1 cellular context compared by ENCODE assay signal in genomic region chr10:123146013-123146891, GRCh38.
TF ChIP-seq lines count a peak whose summit lies in the region.

No MANE protein-coding gene starts in this region.

TF ChIP-seq in IMR-90, 13 proteins besides CTCF, POLR2A, EP300 and RAD21:
- TF ChIP-seq NFE2L2 (IDR thresholded peaks at IDR 0.05; ENCODE audit: low read depth, low read length) (peak; percentile 40; the same call in 1 of the 2 replicates), CEBPB (IDR thresholded peaks at IDR 0.05; ENCODE audit: low read depth, low read length) (no peak), SMC3 (IDR thresholded peaks at IDR 0.05; ENCODE audit: low read depth, low read length) (no peak), MAFK (IDR thresholded peaks at IDR 0.05; ENCODE audit: low read depth, low read length) (no peak), FOS (IDR thresholded peaks at IDR 0.05; ENCODE audit: low read depth, low read length) (no peak), CHD1 (IDR thresholded peaks at IDR 0.05; ENCODE audit: low read depth, low read length) (no peak)
- TF ChIP-seq, protein P1, sequence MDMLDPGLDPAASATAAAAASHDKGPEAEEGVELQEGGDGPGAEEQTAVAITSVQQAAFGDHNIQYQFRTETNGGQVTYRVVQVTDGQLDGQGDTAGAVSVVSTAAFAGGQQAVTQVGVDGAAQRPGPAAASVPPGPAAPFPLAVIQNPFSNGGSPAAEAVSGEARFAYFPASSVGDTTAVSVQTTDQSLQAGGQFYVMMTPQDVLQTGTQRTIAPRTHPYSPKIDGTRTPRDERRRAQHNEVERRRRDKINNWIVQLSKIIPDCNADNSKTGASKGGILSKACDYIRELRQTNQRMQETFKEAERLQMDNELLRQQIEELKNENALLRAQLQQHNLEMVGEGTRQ (IDR thresholded peaks at IDR 0.05; ENCODE audit: low read depth, low read length), result no peak
